ENCODE assay signal across 1 cellular context in the genomic region with DNA sequence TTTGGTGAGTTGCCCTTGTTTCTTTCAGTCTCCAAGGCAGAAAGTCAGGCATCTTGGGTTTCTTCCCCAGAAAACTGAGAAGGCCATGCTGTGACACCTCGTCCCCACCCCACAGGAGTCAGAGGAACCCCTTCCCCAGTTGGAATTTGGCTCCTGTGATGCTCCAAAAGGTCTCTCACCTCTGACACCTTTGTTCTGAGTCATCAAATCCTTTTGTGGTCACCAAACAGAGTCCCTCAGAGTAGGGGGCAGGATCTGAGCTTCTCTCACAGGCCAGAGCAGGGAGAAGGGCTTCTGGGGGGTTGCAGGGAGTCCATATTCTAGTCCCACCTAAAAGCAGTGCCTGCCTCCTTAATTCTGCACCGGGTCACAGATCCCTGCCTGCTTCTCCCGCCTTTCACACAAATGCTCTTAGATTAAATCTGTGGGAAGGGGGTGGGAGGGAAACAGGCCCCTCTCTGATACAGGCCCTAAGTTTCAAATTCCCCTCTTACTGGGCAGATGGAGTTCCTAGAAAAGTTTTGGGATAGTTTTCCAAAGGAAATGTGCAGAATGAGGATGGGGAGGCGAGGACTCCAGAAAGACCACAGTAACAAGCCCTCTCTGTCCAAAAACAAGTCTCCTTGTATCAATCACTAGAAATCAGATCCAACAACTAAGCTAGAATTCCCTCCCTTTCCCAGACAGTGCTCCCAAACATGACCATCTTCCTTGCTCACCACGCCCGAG.
TF ChIP-seq lines count a peak whose summit lies in the region.

No MANE protein-coding gene starts in this region.

TF ChIP-seq in HCT116, 20 proteins besides CTCF, POLR2A, EP300 and RAD21:
- TF ChIP-seq ELF1 (IDR thresholded peaks at IDR 0.05; ENCODE audit: borderline replicate concordance, low read depth) (no peak), CEBPB (IDR thresholded peaks at IDR 0.05; ENCODE audit: low read depth) (no peak), POLR2AphosphoS5 (IDR thresholded peaks at IDR 0.05; ENCODE audit: low read depth, low read length) (no peak), ZNF274 (IDR thresholded peaks at IDR 0.05; ENCODE audit: low read depth, low read length) (no peak), ZFX (IDR thresholded peaks at IDR 0.05) (no peak), FOSL1 (IDR thresholded peaks at IDR 0.05; ENCODE audit: low read depth) (no peak), JUND (IDR thresholded peaks at IDR 0.05) (no peak), EGR1 (IDR thresholded peaks at IDR 0.05; ENCODE audit: low read depth) (no peak), YY1 (IDR thresholded peaks at IDR 0.05; ENCODE audit: extremely low read depth, insufficient replicate concordance, low read depth, low read length) (no peak), SRF (IDR thresholded peaks at IDR 0.05; ENCODE audit: low read depth) (no peak), EZH2 (IDR thresholded peaks at IDR 0.05) (no peak), SP1 (IDR thresholded peaks at IDR 0.05; ENCODE audit: low read depth) (no peak)
- TF ChIP-seq, protein P1, sequence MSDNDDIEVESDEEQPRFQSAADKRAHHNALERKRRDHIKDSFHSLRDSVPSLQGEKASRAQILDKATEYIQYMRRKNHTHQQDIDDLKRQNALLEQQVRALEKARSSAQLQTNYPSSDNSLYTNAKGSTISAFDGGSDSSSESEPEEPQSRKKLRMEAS (IDR thresholded peaks at IDR 0.05): no peak
- TF ChIP-seq, protein P2, sequence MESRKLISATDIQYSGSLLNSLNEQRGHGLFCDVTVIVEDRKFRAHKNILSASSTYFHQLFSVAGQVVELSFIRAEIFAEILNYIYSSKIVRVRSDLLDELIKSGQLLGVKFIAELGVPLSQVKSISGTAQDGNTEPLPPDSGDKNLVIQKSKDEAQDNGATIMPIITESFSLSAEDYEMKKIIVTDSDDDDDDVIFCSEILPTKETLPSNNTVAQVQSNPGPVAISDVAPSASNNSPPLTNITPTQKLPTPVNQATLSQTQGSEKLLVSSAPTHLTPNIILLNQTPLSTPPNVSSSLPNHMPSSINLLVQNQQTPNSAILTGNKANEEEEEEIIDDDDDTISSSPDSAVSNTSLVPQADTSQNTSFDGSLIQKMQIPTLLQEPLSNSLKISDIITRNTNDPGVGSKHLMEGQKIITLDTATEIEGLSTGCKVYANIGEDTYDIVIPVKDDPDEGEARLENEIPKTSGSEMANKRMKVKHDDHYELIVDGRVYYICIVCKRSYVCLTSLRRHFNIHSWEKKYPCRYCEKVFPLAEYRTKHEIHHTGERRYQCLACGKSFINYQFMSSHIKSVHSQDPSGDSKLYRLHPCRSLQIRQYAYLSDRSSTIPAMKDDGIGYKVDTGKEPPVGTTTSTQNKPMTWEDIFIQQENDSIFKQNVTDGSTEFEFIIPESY (IDR thresholded peaks at IDR 0.05; ENCODE audit: extremely low read depth, insufficient replicate concordance, low read length): no peak
- TF ChIP-seq, protein P3, sequence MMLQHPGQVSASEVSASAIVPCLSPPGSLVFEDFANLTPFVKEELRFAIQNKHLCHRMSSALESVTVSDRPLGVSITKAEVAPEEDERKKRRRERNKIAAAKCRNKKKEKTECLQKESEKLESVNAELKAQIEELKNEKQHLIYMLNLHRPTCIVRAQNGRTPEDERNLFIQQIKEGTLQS (IDR thresholded peaks at IDR 0.05): no peak
